In genomic region chr10:77637474-77637985, GRCh38 we compare ENCODE assay signal across 8 cellular contexts. TPM values are rescaled to one million over a fixed set of nuclear protein-coding genes. Genes with fewer than 3 reads are reported as not detected.
A peak's percentile ranks its signal among the peaks of the same experiment; 100 is the strongest.
DNase-seq lines count a peak whose midpoint lies in the region; TF ChIP-seq lines count a peak whose summit lies in the region.

TSS of gene KCNMA1 (minus strand) at chr10:77637808.

- H4K5ac ChIP-seq in mesendoderm (ENCODE audit: low read length): no peak within 1 kb of the TSS

- DNase-seq in NCI-H2107 (lab: John Stamatoyannopoulos, UW) (peak; percentile 37), NCI-H2107 treated with DMSO at 0.1 percent for 48 hours (lab: John Stamatoyannopoulos, UW; ENCODE audit: unreplicated experiment) (no peak), NCI-H69 (lab: John Stamatoyannopoulos, UW) (peak; percentile 80), dermis blood vessel endothelial cell (peak; percentile 10), mesendoderm (peak; percentile 25), transverse colon (peak; percentile 26), inferior parietal cortex (ENCODE audit: extremely low spot score) (no peak)
- no peak for DNase-seq in central memory CD4-positive, alpha-beta T cell

- intact Hi-C loops in transverse colon (cut with DNase I; ENCODE audit: low total_unique reads): loop anchor here (10.0 kb wide), 1 partner anchor 113 kb away; no protein-coding TSS in a partner anchor

- H4K8ac ChIP-seq in mesendoderm (ENCODE audit: low read depth, low read length): no peak within 1 kb of the TSS

- H3K79me1 ChIP-seq in mesendoderm (ENCODE audit: low read length): no peaks in the 10 kb centered on the region

- no peak within 1 kb of the TSS for H3K23ac ChIP-seq in mesendoderm (ENCODE audit: low read length)

- in situ Hi-C loops in transverse colon (cut with MboI; ENCODE audit: low pct_ligation_motif_present in 1 of 4, low pct_unique_long_range_greater_than_20kb in 1 of 4, low sequenced_read_pairs in 3 of 4): loop anchor here in 1 of 4 donors (25.0 kb wide), 1 partner anchor 225 kb away; no protein-coding TSS in a partner anchor

- TF ChIP-seq EP300 in transverse colon (IDR thresholded peaks at IDR 0.05; ENCODE audit: low read depth): no peak

- H3K4me2 ChIP-seq in mesendoderm (ENCODE audit: low read length): peak within 1 kb of the TSS; percentile 89

- H3K27ac ChIP-seq in mesendoderm (ENCODE audit: low read depth, low read length): no peak within 1 kb of the TSS
- peak within 1 kb of the TSS; percentile 74 to 89 (median 80) for H3K27ac ChIP-seq in transverse colon

- H3K4me3 ChIP-seq in mesendoderm (ENCODE audit: low read length) (peak within 1 kb of the TSS; percentile 51), transverse colon (peak within 1 kb of the TSS; percentile 49 to 70 (median 57))

- no peaks in the 10 kb centered on the region for H3K4me1 ChIP-seq in mesendoderm (ENCODE audit: control insufficient read depth, low read depth, low read length)
- peaks cover 3 to 12% (median 9%) of the 10 kb centered on the region in 4 donors for H3K4me1 ChIP-seq in transverse colon

- H3K27me3 ChIP-seq in mesendoderm (ENCODE audit: insufficient read depth, low read length, poor library complexity): peaks cover 44% of the 10 kb centered on the region
- peaks cover 65% of the 10 kb centered on the region for H3K27me3 ChIP-seq in transverse colon

- H2BK5ac ChIP-seq in mesendoderm (ENCODE audit: low read length): no peak within 1 kb of the TSS

- TF ChIP-seq POLR2A in transverse colon (IDR thresholded peaks at IDR 0.05): no peak

- H2BK120ac ChIP-seq in mesendoderm (ENCODE audit: low read depth, low read length): no peak within 1 kb of the TSS

- no peak within 1 kb of the TSS for H3K18ac ChIP-seq in mesendoderm (ENCODE audit: low read length)

- peak within 1 kb of the TSS; percentile 56 for H3K56ac ChIP-seq in mesendoderm (ENCODE audit: low read length)

- no CpG with 5 or more reads among the region's 66 CpGs for WGBS in mesendoderm (ENCODE audit: extremely low coverage, insufficient coverage, low lambda C conversion rate)
- 0 to 3% methylated on average over 16 to 23 of the region's 66 CpGs for WGBS in transverse colon (ENCODE audit: low coverage in 1 of 2), 2 donors

- H3K9ac ChIP-seq in mesendoderm (ENCODE audit: low read length): peak within 1 kb of the TSS; percentile 32

- H3K79me2 ChIP-seq in mesendoderm (ENCODE audit: control insufficient read depth, insufficient read depth, low read length): no peaks in the 10 kb centered on the region

- H2AK5ac ChIP-seq in mesendoderm (ENCODE audit: low read length): no peak within 1 kb of the TSS

- H3K4ac ChIP-seq in mesendoderm (ENCODE audit: low read depth, low read length): no peak within 1 kb of the TSS

- no peak within 1 kb of the TSS for H2BK15ac ChIP-seq in mesendoderm (replicated peaks; ENCODE audit: low read depth)

- H3K36me3 ChIP-seq in mesendoderm (ENCODE audit: control insufficient read depth, insufficient read depth, low read length) (no peaks in the 10 kb centered on the region), transverse colon (no peaks in the 10 kb centered on the region)

- no peaks in the 10 kb centered on the region for H3K9me3 ChIP-seq in transverse colon

- TF ChIP-seq CTCF in transverse colon (IDR thresholded peaks at IDR 0.05): no peak

RNA-seq across cellular contexts. Expression of gene KCNMA1, which starts in this region (rescaled TPM):
- total RNA-seq in dermis blood vessel endothelial cell (under 0.01 and 0.05 TPM in 2 replicates), transverse colon (100 to 1,000 TPM in 2 of 4 donors, 10 to 100 TPM in 2; 68.4 to 170 (median 119) TPM)
- polyA plus RNA-seq in mesendoderm (2013, experiment 1 of 2): 1.4 TPM
- 1.9 TPM for polyA plus RNA-seq in mesendoderm (2013, experiment 2 of 2)

Comparison
In these comparisons a context has a peak if more than half of its experiments do, and no peak if none do; other contexts are left out.
1. RNA of gene KCNMA1 (total RNA-seq): 68.4 to 170 TPM in transverse colon; under 0.01 to 0.05 TPM in dermis blood vessel endothelial cell; every median in the first group is over 10 times any median in the second.
2. DNase-seq: peak in NCI-H2107 (single experiment), NCI-H69 (single experiment), mesendoderm (single experiment) and transverse colon (single experiment); none in NCI-H2107 treated with DMSO at 0.1 percent for 48 hours (single experiment), central memory CD4-positive, alpha-beta T cell (single experiment) and inferior parietal cortex (single experiment).
3. Peak in DNase-seq in dermis blood vessel endothelial cell; RNA of the gene not detected or under 1 TPM.